ENCODE assay signal across 17 cellular contexts in the genomic region with DNA sequence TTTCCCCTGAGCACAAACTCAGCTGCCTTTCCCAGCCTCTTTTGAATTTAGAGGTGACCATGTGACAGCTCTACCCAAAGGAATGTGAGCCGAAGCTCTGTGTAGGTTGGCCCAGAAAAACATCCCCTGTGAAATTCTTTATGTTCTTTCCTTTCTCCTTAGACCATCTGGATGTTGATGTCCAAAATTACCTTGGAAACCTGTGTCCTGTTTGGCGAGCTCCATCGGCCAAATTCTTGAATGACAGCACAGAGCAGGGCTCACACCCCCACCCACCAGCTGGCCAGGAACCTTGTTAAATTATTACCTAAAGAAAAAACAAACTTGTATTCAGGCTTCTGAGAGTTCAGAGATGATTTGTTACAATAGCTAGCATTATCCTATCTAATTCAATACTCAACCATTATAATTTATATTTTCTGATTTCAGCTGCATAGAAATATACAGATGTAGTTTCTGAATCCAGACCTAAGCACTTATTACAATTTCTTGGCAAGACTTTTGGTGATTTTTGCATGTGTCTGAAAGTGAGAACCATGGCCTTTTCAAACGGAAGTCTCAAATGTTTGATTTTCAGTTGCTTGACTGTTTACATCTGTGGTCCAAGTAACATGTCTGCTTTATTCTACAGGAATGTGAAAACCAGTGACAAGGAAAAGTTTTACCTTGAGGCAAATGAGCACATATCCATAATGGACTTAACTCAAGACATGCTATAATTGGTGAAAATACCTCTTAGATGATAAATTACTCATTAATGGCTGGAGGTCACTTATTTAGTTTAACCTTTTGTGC.
DNase-seq lines count a peak whose midpoint lies in the region; ATAC-seq, FAIRE-seq and TF ChIP-seq lines count a peak whose summit lies in the region.
"Had no signal": no experiment of that assay in that cellular context is flagged by ENCODE, and none has a peak within 500 bp of the region (broad histone marks: within the 10 kb centered on the region; RNA-seq: fewer than 3 reads in every experiment).

No MANE protein-coding gene starts in this region.

- FAIRE-seq in pancreas (lab: Jason Lieb, UNC): no peak
- FAIRE-seq: GM18507 had no signal

- no peaks in the 10 kb centered on the region for H3K9me2 ChIP-seq in GM23248 (ENCODE audit: insufficient read depth)

- intact Hi-C loops in pancreas (cut with DNase I): no loop called here

- H3K4me2 ChIP-seq in GM23248 (ENCODE audit: unreplicated experiment): peak overlapping the region; percentile 27
- H3K4me2 ChIP-seq: hepatocyte had no signal

- H3K27ac ChIP-seq in GM23248 (no peak overlapping the region), pancreas (peak overlapping the region in 3 of 4 donors; percentile 5 to 34 (median 29))
- H3K27ac ChIP-seq: adrenal gland, lower lobe of right lung had no signal

- no peak overlapping the region for H3K9ac ChIP-seq in GM23248

- H3K79me2 ChIP-seq in GM23248 (ENCODE audit: insufficient read depth): peaks cover 40% of the 10 kb centered on the region
- H3K79me2 ChIP-seq: hepatocyte had no signal

- no peaks in the 10 kb centered on the region for H3K27me3 ChIP-seq in GM23248 (replicated peaks; ENCODE audit: insufficient read depth)
- no peaks in the 10 kb centered on the region for H3K27me3 ChIP-seq in pancreas
- H3K27me3 ChIP-seq: adrenal gland, hepatocyte had no signal

- H3K4me3 ChIP-seq in GM23248: no peak overlapping the region
- H3K4me3 ChIP-seq in pancreas: no peak overlapping the region
- H3K4me3 ChIP-seq: adrenal gland, hepatocyte, lower lobe of right lung had no signal

- WGBS in GM23248 (ENCODE audit: low coverage in 1 of 2, low lambda C conversion rate in 2 of 2, missing lambda C conversion rate in 2 of 2), 2 experiments: 42 to 46% methylated on average over 4 of the region's 4 CpGs
- WGBS in pancreas, 2 donors: 14 to 16% methylated on average over 4 of the region's 4 CpGs

- no peaks in the 10 kb centered on the region for H3F3A ChIP-seq in GM23248 (ENCODE audit: insufficient read depth)

- H3K9me3 ChIP-seq in GM23248 (ENCODE audit: low read depth) (no peaks in the 10 kb centered on the region), pancreas (no peaks in the 10 kb centered on the region)
- H3K9me3 ChIP-seq: adrenal gland, lower lobe of right lung had no signal

- peak; percentile 80 for ATAC-seq in SK-N-SH treated with all-trans-retinoic acid at 6 μM for 48 hours
- ATAC-seq in pancreas: peak; percentile 82 to 92 (median 86)
- no peak for ATAC-seq in esophagus mucosa
- ATAC-seq in HG02759 (IDR thresholded peaks at IDR 0.05; ENCODE audit: unreplicated experiment): no peak

- H3K4me1 ChIP-seq in GM23248 (ENCODE audit: insufficient read depth) (peaks cover 11% of the 10 kb centered on the region), pancreas (peaks cover 13 to 24% (median 22%) of the 10 kb centered on the region in 3 donors)
- H3K4me1 ChIP-seq: adrenal gland, lower lobe of right lung had no signal

- TF ChIP-seq CTCF in pancreas (IDR thresholded peaks at IDR 0.05): no peak

- DNase-seq in GM23248 (peak; percentile 45), fibroblast of gingiva (ENCODE audit: low read depth) (peak; percentile 37), pancreas (peak in 4 of 6 donors; percentile 38 to 57 (median 50)), NCI-H1417 treated with DMSO at 0.1 percent for 48 hours (lab: John Stamatoyannopoulos, UW) (no peak), midbrain (lab: John Stamatoyannopoulos, UW) (no peak)
- DNase-seq: activated T-cell treated with anti-CD3 and anti-CD28 coated beads, Interleukin-2, amount 50 U/mL, for 24 hours; adrenal gland; CD4-positive, CD25-positive, alpha-beta regulatory T cell; lower lobe of right lung; NCI-H1105 treated with DMSO at 0.1 percent for 48 hours; NCI-H345; occipital lobe had no signal

- H2AFZ ChIP-seq in GM23248: no peak overlapping the region
- H2AFZ ChIP-seq: hepatocyte had no signal

- in situ Hi-C loops in GM23248 (cut with MboI): loop anchor here (10.0 kb wide), 1 partner anchor 200 kb away; no protein-coding TSS in a partner anchor

- H3K36me3 ChIP-seq in GM23248 (ENCODE audit: low read depth) (no peaks in the 10 kb centered on the region), pancreas (no peaks in the 10 kb centered on the region)
- H3K36me3 ChIP-seq: adrenal gland, lower lobe of right lung had no signal

- H4K20me1 ChIP-seq in GM23248 (ENCODE audit: insufficient read depth): no peaks in the 10 kb centered on the region

TF ChIP-seq in SK-N-SH treated with all-trans-retinoic acid at 6 μM for 48 hours, 23 proteins besides CTCF, POLR2A, EP300 and RAD21:
- TF ChIP-seq ZNF70 (CRISPR knock-in tag; IDR thresholded peaks at IDR 0.05) (no peak), ZNF565 (CRISPR knock-in tag; conservative IDR thresholded peaks at IDR 0.05; ENCODE audit: low read depth) (no peak), SNAI2 (CRISPR knock-in tag; IDR thresholded peaks at IDR 0.05) (no peak), ARNTL (CRISPR knock-in tag; IDR thresholded peaks at IDR 0.05; ENCODE audit: borderline replicate concordance, low read depth) (no peak)
- TF ChIP-seq, protein P1, sequence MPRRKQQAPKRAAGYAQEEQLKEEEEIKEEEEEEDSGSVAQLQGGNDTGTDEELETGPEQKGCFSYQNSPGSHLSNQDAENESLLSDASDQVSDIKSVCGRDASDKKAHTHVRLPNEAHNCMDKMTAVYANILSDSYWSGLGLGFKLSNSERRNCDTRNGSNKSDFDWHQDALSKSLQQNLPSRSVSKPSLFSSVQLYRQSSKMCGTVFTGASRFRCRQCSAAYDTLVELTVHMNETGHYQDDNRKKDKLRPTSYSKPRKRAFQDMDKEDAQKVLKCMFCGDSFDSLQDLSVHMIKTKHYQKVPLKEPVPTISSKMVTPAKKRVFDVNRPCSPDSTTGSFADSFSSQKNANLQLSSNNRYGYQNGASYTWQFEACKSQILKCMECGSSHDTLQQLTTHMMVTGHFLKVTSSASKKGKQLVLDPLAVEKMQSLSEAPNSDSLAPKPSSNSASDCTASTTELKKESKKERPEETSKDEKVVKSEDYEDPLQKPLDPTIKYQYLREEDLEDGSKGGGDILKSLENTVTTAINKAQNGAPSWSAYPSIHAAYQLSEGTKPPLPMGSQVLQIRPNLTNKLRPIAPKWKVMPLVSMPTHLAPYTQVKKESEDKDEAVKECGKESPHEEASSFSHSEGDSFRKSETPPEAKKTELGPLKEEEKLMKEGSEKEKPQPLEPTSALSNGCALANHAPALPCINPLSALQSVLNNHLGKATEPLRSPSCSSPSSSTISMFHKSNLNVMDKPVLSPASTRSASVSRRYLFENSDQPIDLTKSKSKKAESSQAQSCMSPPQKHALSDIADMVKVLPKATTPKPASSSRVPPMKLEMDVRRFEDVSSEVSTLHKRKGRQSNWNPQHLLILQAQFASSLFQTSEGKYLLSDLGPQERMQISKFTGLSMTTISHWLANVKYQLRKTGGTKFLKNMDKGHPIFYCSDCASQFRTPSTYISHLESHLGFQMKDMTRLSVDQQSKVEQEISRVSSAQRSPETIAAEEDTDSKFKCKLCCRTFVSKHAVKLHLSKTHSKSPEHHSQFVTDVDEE (CRISPR knock-in tag; IDR thresholded peaks at IDR 0.05): no peak
- TF ChIP-seq, protein P2, sequence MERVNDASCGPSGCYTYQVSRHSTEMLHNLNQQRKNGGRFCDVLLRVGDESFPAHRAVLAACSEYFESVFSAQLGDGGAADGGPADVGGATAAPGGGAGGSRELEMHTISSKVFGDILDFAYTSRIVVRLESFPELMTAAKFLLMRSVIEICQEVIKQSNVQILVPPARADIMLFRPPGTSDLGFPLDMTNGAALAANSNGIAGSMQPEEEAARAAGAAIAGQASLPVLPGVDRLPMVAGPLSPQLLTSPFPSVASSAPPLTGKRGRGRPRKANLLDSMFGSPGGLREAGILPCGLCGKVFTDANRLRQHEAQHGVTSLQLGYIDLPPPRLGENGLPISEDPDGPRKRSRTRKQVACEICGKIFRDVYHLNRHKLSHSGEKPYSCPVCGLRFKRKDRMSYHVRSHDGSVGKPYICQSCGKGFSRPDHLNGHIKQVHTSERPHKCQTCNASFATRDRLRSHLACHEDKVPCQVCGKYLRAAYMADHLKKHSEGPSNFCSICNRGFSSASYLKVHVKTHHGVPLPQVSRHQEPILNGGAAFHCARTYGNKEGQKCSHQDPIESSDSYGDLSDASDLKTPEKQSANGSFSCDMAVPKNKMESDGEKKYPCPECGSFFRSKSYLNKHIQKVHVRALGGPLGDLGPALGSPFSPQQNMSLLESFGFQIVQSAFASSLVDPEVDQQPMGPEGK (CRISPR knock-in tag; IDR thresholded peaks at IDR 0.05; ENCODE audit: borderline replicate concordance): no peak
TF ChIP-seq in SK-N-SH treated with all-trans-retinoic acid at 6 μM for 48 hours: peak in this region for 0.

Comparison
In these comparisons a context has a peak if more than half of its experiments do, and no peak if none do; other contexts are left out.
1. DNase-seq: peak in GM23248 (single experiment), fibroblast of gingiva (single experiment) and pancreas (4 of 6); none in NCI-H1417 treated with DMSO at 0.1 percent for 48 hours (single experiment) and midbrain (single experiment).
2. ATAC-seq: peak in SK-N-SH treated with all-trans-retinoic acid at 6 μM for 48 hours (single experiment) and pancreas (4 of 4); none in esophagus mucosa (single experiment) and HG02759 (single experiment).